Comparison of ENCODE assay signal across 19 cellular contexts in genomic region chr6:17427617-17428016, GRCh38. TPM values are rescaled to one million over a fixed set of nuclear protein-coding genes. Genes with fewer than 3 reads are reported as not detected.
DNase-seq lines count a peak whose midpoint lies in the region; ATAC-seq and TF ChIP-seq lines count a peak whose summit lies in the region.
"Had no signal": no experiment of that assay in that cellular context is flagged by ENCODE, and none has a peak within 500 bp of the region (broad histone marks: within the 10 kb centered on the region; RNA-seq: fewer than 3 reads in every experiment).

No MANE protein-coding gene starts in this region.

- ATAC-seq in GM23338 (no peak), psoas muscle (no peak), right cardiac atrium (no peak)
- ATAC-seq: HCT116 had no signal

- H3K9me2 ChIP-seq in GM23338 (ENCODE audit: insufficient read depth) (no peaks in the 10 kb centered on the region), OCI-LY7 (ENCODE audit: insufficient read depth, low read length) (no peaks in the 10 kb centered on the region)

- H3K27ac ChIP-seq in GM23338 (ENCODE audit: low read depth) (no peak overlapping the region), OCI-LY7 (ENCODE audit: low read depth, low read length, poor library complexity, severe bottlenecking) (no peak overlapping the region), psoas muscle (peak overlapping the region; percentile 87), right cardiac atrium (ENCODE audit: low read length) (no peak overlapping the region), mesenchymal stem cell (ENCODE audit: low read length, poor library complexity, severe bottlenecking) (no peak overlapping the region), SJCRH30 (no peak overlapping the region)
- H3K27ac ChIP-seq: BLaER1, HL-60 had no signal

- H3K23ac ChIP-seq in mesenchymal stem cell (ENCODE audit: low read length in 2 of 2): no peak overlapping the region

- no peaks in the 10 kb centered on the region for H3K9me3 Mint-ChIP-seq in GM23338

- H3K27ac Mint-ChIP-seq in GM23338: 0 out of 2 replicates have a peak overlapping the region, but pooled peaks have one; percentile 5
- H3K27ac Mint-ChIP-seq: CD14-positive monocyte; CD4-positive, alpha-beta memory T cell had no signal

- peaks cover 26% of the 10 kb centered on the region for H3K79me1 ChIP-seq in mesenchymal stem cell (replicated peaks; ENCODE audit: low read length, poor library complexity, severe bottlenecking)

- no TSS peak for BruUV-seq in OCI-LY7 (replicated peaks; lab: Mats Ljungman, UMichigan)

- no peak overlapping the region for H3K9ac ChIP-seq in mesenchymal stem cell (ENCODE audit: low read length)
- H3K9ac ChIP-seq: BLaER1 had no signal

- H3K4me1 ChIP-seq in GM23338 (ENCODE audit: insufficient read depth): no peaks in the 10 kb centered on the region
- no peaks in the 10 kb centered on the region for H3K4me1 ChIP-seq in OCI-LY7 (ENCODE audit: insufficient read depth, low read length, poor library complexity, severe bottlenecking)
- H3K4me1 ChIP-seq in psoas muscle: peaks cover 53% of the 10 kb centered on the region
- no peaks in the 10 kb centered on the region for H3K4me1 ChIP-seq in right cardiac atrium (ENCODE audit: control insufficient read depth, insufficient read depth, low read length)
- H3K4me1 ChIP-seq in mesenchymal stem cell (ENCODE audit: control insufficient read depth, insufficient read depth, low read depth, low read length): peaks cover 3% of the 10 kb centered on the region
- peaks cover 31% of the 10 kb centered on the region for H3K4me1 ChIP-seq in SJCRH30

- no peak overlapping the region for H3K4ac ChIP-seq in mesenchymal stem cell (ENCODE audit: low read depth in 1 of 2, low read length in 2 of 2)

- WGBS in psoas muscle, 3 donors: 80 to 92% (median 89%) methylated on average over 2 of the region's 2 CpGs
- WGBS in right cardiac atrium: 91% methylated on average over 2 of the region's 2 CpGs
- 100% methylated on average over 2 of the region's 2 CpGs for WGBS in mesenchymal stem cell

- H4K20me1 ChIP-seq in GM23338 (replicated peaks; ENCODE audit: insufficient read depth) (no peaks in the 10 kb centered on the region; the same call in 1 of the 2 replicates), OCI-LY7 (ENCODE audit: insufficient read depth, low read length) (no peaks in the 10 kb centered on the region)
- H4K20me1 ChIP-seq: BLaER1 had no signal

- H3K14ac ChIP-seq in mesenchymal stem cell (ENCODE audit: low read length in 2 of 2): no peak overlapping the region

- H3K27me3 ChIP-seq in GM23338 (ENCODE audit: insufficient read depth) (no peaks in the 10 kb centered on the region), psoas muscle (ENCODE audit: insufficient read depth in 3 of 3, low read length in 2 of 3) (no peaks in the 10 kb centered on the region), right cardiac atrium (ENCODE audit: control insufficient read depth, insufficient read depth) (no peaks in the 10 kb centered on the region), mesenchymal stem cell (ENCODE audit: control insufficient read depth in 1 of 2, insufficient read depth in 1 of 2, low read length in 2 of 2) (no peaks in the 10 kb centered on the region), SJCRH30 (no peaks in the 10 kb centered on the region)
- H3K27me3 ChIP-seq: BLaER1 had no signal

- H3K4me1 Mint-ChIP-seq in GM23338: peaks cover 6% of the 10 kb centered on the region; the same call in 2 of the 3 replicates
- H3K4me1 Mint-ChIP-seq: CD14-positive monocyte; CD4-positive, alpha-beta memory T cell had no signal

- no peak overlapping the region for H3K18ac ChIP-seq in mesenchymal stem cell (ENCODE audit: low read depth in 1 of 2, low read length in 2 of 2)

- no peak overlapping the region for H2AK5ac ChIP-seq in mesenchymal stem cell (ENCODE audit: low read length, severe bottlenecking)

- no peak overlapping the region for H2BK120ac ChIP-seq in mesenchymal stem cell (ENCODE audit: low read depth, low read length)

- TF ChIP-seq CTCF in GM23338 (conservative IDR thresholded peaks at IDR 0.05; ENCODE audit: low read depth in 2 of 2) (no peak), OCI-LY7 (conservative IDR thresholded peaks at IDR 0.05; ENCODE audit: low read length) (0 out of 2 replicates have a peak, but pooled peaks have one; percentile 16), psoas muscle (IDR thresholded peaks at IDR 0.05) (no peak)

- no peak overlapping the region for H3K4me2 ChIP-seq in GM23338
- no peak overlapping the region for H3K4me2 ChIP-seq in OCI-LY7 (ENCODE audit: low read length)
- no peak overlapping the region for H3K4me2 ChIP-seq in mesenchymal stem cell (ENCODE audit: low read length, poor library complexity, severe bottlenecking)
- H3K4me2 ChIP-seq: BLaER1 had no signal

- H3K36me3 Mint-ChIP-seq in GM23338 (ENCODE audit: low read depth): peaks cover 9% of the 10 kb centered on the region; the same call in 1 of the 3 replicates
- H3K36me3 Mint-ChIP-seq: CD14-positive monocyte; CD4-positive, alpha-beta memory T cell had no signal

- CTCF ChIA-PET in OCI-LY7 (lab: Charles Lee; ENCODE audit: unreplicated experiment): no interaction called here

- intact Hi-C loops in OCI-LY7 (cut with micrococcal nuclease; ENCODE audit: unreplicated experiment) (no loop called here), psoas muscle (cut with DNase I) (loop anchor here (5.0 kb wide), 1 partner anchor 35 kb away; the partner anchor contains the start of gene CAP2 (in 2 of the 2)), right cardiac atrium (cut with DNase I) (no loop called here)

- no peak overlapping the region for H2BK5ac ChIP-seq in mesenchymal stem cell (ENCODE audit: low read depth, low read length, poor library complexity, severe bottlenecking)

- H4K91ac ChIP-seq in mesenchymal stem cell (ENCODE audit: low read length): no peak overlapping the region

- H3K36me3 ChIP-seq in GM23338 (ENCODE audit: insufficient read depth) (no peaks in the 10 kb centered on the region), OCI-LY7 (ENCODE audit: insufficient read depth, low read length) (no peaks in the 10 kb centered on the region), psoas muscle (ENCODE audit: insufficient read depth in 1 of 2, low read depth in 1 of 2) (peaks cover 0 to 47% of the 10 kb centered on the region in 2 donors), mesenchymal stem cell (ENCODE audit: control insufficient read depth in 1 of 2, insufficient read depth in 2 of 2, low read depth in 1 of 2, low read length in 2 of 2) (peaks cover 0 to 15% of the 10 kb centered on the region in 2 experiments), SJCRH30 (peaks cover 8% of the 10 kb centered on the region; the same call in 1 of the 2 replicates)

- H3F3A ChIP-seq in GM23338 (replicated peaks; ENCODE audit: low read depth): no peaks in the 10 kb centered on the region

- H2AFZ ChIP-seq in GM23338: no peak overlapping the region
- no peak overlapping the region for H2AFZ ChIP-seq in OCI-LY7 (ENCODE audit: low read length)
- H2AFZ ChIP-seq in mesenchymal stem cell (ENCODE audit: low read depth, low read length): no peak overlapping the region

- no peak overlapping the region for H2BK15ac ChIP-seq in mesenchymal stem cell (ENCODE audit: low read depth, poor library complexity, severe bottlenecking)

- no peak overlapping the region for H4K8ac ChIP-seq in mesenchymal stem cell (ENCODE audit: low read length)

- no peak overlapping the region for H3K4me3 ChIP-seq in GM23338
- no peak overlapping the region for H3K4me3 ChIP-seq in OCI-LY7 (ENCODE audit: low read depth, low read length, poor library complexity, severe bottlenecking)
- H3K4me3 ChIP-seq in psoas muscle: no peak overlapping the region
- no peak overlapping the region for H3K4me3 ChIP-seq in right cardiac atrium (ENCODE audit: low read length)
- no peak overlapping the region for H3K4me3 ChIP-seq in mesenchymal stem cell (ENCODE audit: insufficient read depth in 1 of 2, low read depth in 1 of 2, low read length in 2 of 2)
- H3K4me3 ChIP-seq in SJCRH30: no peak overlapping the region
- H3K4me3 ChIP-seq: BLaER1 had no signal

- DNase-seq in GM23338 (ENCODE audit: low spot score): no peak
- DNase-seq in OCI-LY7 (ENCODE audit: low spot score): no peak
- DNase-seq in psoas muscle: no peak
- DNase-seq in NCI-H1417 (lab: John Stamatoyannopoulos, UW): no peak
- DNase-seq in right cardiac atrium: no peak
- DNase-seq in mesenchymal stem cell: no peak
- DNase-seq in SJCRH30: no peak
- DNase-seq: 8988T; CD4-positive, alpha-beta memory T cell; DMS153; DMS79; GF-D8; GOT3; H7; IMR-90 had no signal

- no peak overlapping the region for H3K4me3 Mint-ChIP-seq in GM23338
- H3K4me3 Mint-ChIP-seq: CD14-positive monocyte; CD4-positive, alpha-beta memory T cell had no signal

- POLR2A ChIA-PET in OCI-LY7 (lab: Charles Lee): no interaction called here

- H3K9me3 ChIP-seq in OCI-LY7 (ENCODE audit: low read length) (no peaks in the 10 kb centered on the region), psoas muscle (no peaks in the 10 kb centered on the region), right cardiac atrium (ENCODE audit: control insufficient read depth, low read length) (no peaks in the 10 kb centered on the region), mesenchymal stem cell (ENCODE audit: control insufficient read depth, low read length) (no peaks in the 10 kb centered on the region), SJCRH30 (replicated peaks) (no peaks in the 10 kb centered on the region)

- H3K79me2 ChIP-seq in GM23338 (replicated peaks; ENCODE audit: insufficient read depth): no peaks in the 10 kb centered on the region
- no peaks in the 10 kb centered on the region for H3K79me2 ChIP-seq in OCI-LY7 (ENCODE audit: insufficient read depth, low read depth, low read length)

- no peaks in the 10 kb centered on the region for H3K27me3 Mint-ChIP-seq in GM23338 (ENCODE audit: insufficient read depth, low read depth, poor library complexity)

- H2BK12ac ChIP-seq in mesenchymal stem cell (ENCODE audit: low read length in 2 of 2): no peak overlapping the region

TF ChIP-seq in GM23338, 12 proteins besides CTCF, POLR2A, EP300 and RAD21 (continues in another document):
- TF ChIP-seq ZNF114 (CRISPR knock-in tag; IDR thresholded peaks at IDR 0.05): no peak

RNA-seq across cellular contexts. Expression of gene CAP2, which starts 34.2 kb away (rescaled TPM):
- 6.7 and 9.4 TPM in 2 replicates for total RNA-seq in GM23338 (2014; rRNA removed; shearing (Covaris generic))
- polyA plus RNA-seq in GM23338 (2016; fragmentation: Nextera tagmentation; extraction: Ambion mirVana) (6.6 and 9.1 TPM in 2 replicates), psoas muscle (100 to 1,000 TPM; 176 to 211 (median 202) TPM), right cardiac atrium (66.1 TPM)
- total RNA-seq in OCI-LY7 (2014; rRNA removed; shearing (Covaris generic)): not detected in 2 replicates
- total RNA-seq in OCI-LY7 (2022) (not detected in 2 replicates), psoas muscle (100 to 1,000 TPM; 344 to 452 (median 385) TPM), right cardiac atrium (100 to 1,000 TPM in 3 of 4 donors, 10 to 100 TPM in 1; 90.7 to 127 (median 111) TPM)
- polyA plus RNA-seq in mesenchymal stem cell (2013, experiment 1 of 2): 39.1 TPM
- polyA plus RNA-seq in mesenchymal stem cell (2013, experiment 2 of 2): 39.0 TPM
- 15.1 and 16.6 TPM in 2 replicates for total RNA-seq in SJCRH30 (2014; rRNA removed; shearing (Covaris generic))
- total RNA-seq: CD4-positive, alpha-beta memory T cell had no signal
- polyA plus RNA-seq: CD14-positive monocyte; CD4-positive, alpha-beta memory T cell had no signal

Comparison
In these comparisons a context has a peak if more than half of its experiments do, and no peak if none do; other contexts are left out.
1. intact Hi-C loops: an anchor here in psoas muscle (5.0 kb wide); none called in OCI-LY7 and right cardiac atrium.